In the genomic region with DNA sequence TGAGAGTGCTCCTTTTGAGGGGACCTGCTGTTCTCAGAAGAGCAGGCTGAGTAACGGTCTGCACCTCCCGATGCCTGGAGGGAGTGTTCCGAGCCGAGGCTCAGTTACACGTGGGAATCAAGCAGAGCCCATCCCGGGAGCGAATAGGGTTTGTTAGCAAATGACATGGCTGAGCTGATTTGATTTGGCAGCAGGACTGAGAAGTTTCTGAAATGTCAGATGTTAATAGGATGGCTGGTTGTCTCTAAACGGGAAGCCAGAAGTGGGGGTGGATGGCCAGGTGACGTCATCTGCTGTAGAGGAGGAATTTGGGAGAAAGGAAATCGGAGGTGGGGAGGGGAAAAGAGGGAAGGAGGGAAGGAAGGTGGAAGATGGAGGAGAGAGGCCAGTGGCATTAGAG, we compare ENCODE assay signal across 15 cellular contexts.
DNase-seq lines count a peak whose midpoint lies in the region; ATAC-seq, FAIRE-seq and TF ChIP-seq lines count a peak whose summit lies in the region.
"Had no signal": no experiment of that assay in that cellular context is flagged by ENCODE, and none has a peak within 500 bp of the region (broad histone marks: within the 10 kb centered on the region; RNA-seq: fewer than 3 reads in every experiment).

No MANE protein-coding gene starts in this region.

- H3K4me1 Mint-ChIP-seq in immature natural killer cell = peaks cover 69 to 80% of the 10 kb centered on the region in 2 donors
- H3K4me1 Mint-ChIP-seq in stimulated activated memory B cell treated with anti-CD40 and anti-IgM and Interleukin-4, amounts not matched to agents 10 μg/mL and 1 μg/mL and 100 μg/mL, for 72 hours = no peaks in the 10 kb centered on the region

- no peak for TF ChIP-seq CTCF in cardiac fibroblast (IDR thresholded peaks at IDR 0.05; ENCODE audit: low read depth, low read length)

- ATAC-seq in stimulated activated memory B cell treated with anti-CD40 and anti-IgM and Interleukin-4, amounts not matched to agents 10 μg/mL and 1 μg/mL and 100 μg/mL, for 72 hours = no peak
- no peak for ATAC-seq in HG02981 (IDR thresholded peaks at IDR 0.05; ENCODE audit: unreplicated experiment)
- ATAC-seq: activated CD8-positive, alpha-beta T cell treated with anti-CD3 and anti-CD28 coated beads, Interleukin-2, amount 10 ng/mL, durations not matched to agents 7 days and 5 days had no signal

- H3K27ac Mint-ChIP-seq in immature natural killer cell = peak overlapping the region; percentile 30 to 80 (median 71)
- peak overlapping the region; percentile 3 for H3K27ac Mint-ChIP-seq in stimulated activated memory B cell treated with anti-CD40 and anti-IgM and Interleukin-4, amounts not matched to agents 10 μg/mL and 1 μg/mL and 100 μg/mL, for 72 hours
- H3K27ac Mint-ChIP-seq: activated CD8-positive, alpha-beta T cell treated with anti-CD3 and anti-CD28 coated beads, Interleukin-2, amount 10 ng/mL, durations not matched to agents 7 days and 5 days had no signal

- no peak for DNase-seq in HTR-8/SVneo (ENCODE audit: insufficient read length, low spot score)
- peak; percentile 21 to 40 for DNase-seq in cardiac fibroblast (ENCODE audit: low read depth in 2 of 2)
- DNase-seq in immature natural killer cell = no peak
- DNase-seq in NCI-H1417 (lab: John Stamatoyannopoulos, UW) = no peak
- no peak for DNase-seq in NCI-H524 treated with DMSO at 0.1 percent for 48 hours (lab: John Stamatoyannopoulos, UW)
- DNase-seq: activated CD8-positive, alpha-beta T cell treated with anti-CD3 and anti-CD28 coated beads, Interleukin-2, amount 10 ng/mL, durations not matched to agents 7 days and 5 days; activated gamma-delta T cell treated with Interleukin-2 at 50 U/mL for 16 hours; Calu3; erythroblast; naive B cell; NCI-H446; testis had no signal

- peak overlapping the region in 2 of 5 donors; percentile 39 to 40 for H3K4me3 Mint-ChIP-seq in immature natural killer cell
- H3K4me3 Mint-ChIP-seq in stimulated activated memory B cell treated with anti-CD40 and anti-IgM and Interleukin-4, amounts not matched to agents 10 μg/mL and 1 μg/mL and 100 μg/mL, for 72 hours = no peak overlapping the region
- H3K4me3 Mint-ChIP-seq: activated CD8-positive, alpha-beta T cell treated with anti-CD3 and anti-CD28 coated beads, Interleukin-2, amount 10 ng/mL, durations not matched to agents 7 days and 5 days; naive B cell had no signal

- H3K36me3 Mint-ChIP-seq in immature natural killer cell = peaks cover 0 to 23% (median 10%) of the 10 kb centered on the region in 3 donors
- H3K36me3 Mint-ChIP-seq in stimulated activated memory B cell treated with anti-CD40 and anti-IgM and Interleukin-4, amounts not matched to agents 10 μg/mL and 1 μg/mL and 100 μg/mL, for 72 hours = peaks cover 16% of the 10 kb centered on the region

- no peaks in the 10 kb centered on the region for H3K9me3 Mint-ChIP-seq in immature natural killer cell
- H3K9me3 Mint-ChIP-seq in stimulated activated memory B cell treated with anti-CD40 and anti-IgM and Interleukin-4, amounts not matched to agents 10 μg/mL and 1 μg/mL and 100 μg/mL, for 72 hours = no peaks in the 10 kb centered on the region

- H3K27me3 Mint-ChIP-seq in immature natural killer cell (ENCODE audit: low read depth in 3 of 3) = peaks cover 0 to 19% (median 15%) of the 10 kb centered on the region in 3 donors
- no peaks in the 10 kb centered on the region for H3K27me3 Mint-ChIP-seq in stimulated activated memory B cell treated with anti-CD40 and anti-IgM and Interleukin-4, amounts not matched to agents 10 μg/mL and 1 μg/mL and 100 μg/mL, for 72 hours

- FAIRE-seq in HTR-8/SVneo (lab: Jason Lieb, UNC) = peak; percentile 31

- no peak overlapping the region for H3K4me3 ChIP-seq in cardiac fibroblast (replicated peaks in 1 of 2; ENCODE audit: low read depth in 2 of 2, low read length in 2 of 2)
- H3K4me3 ChIP-seq: cardiac muscle cell, testis had no signal

Comparison
In these comparisons a context has a peak if more than half of its experiments do, and no peak if none do; other contexts are left out.
1. DNase-seq: peak in cardiac fibroblast (2 of 2); none in HTR-8/SVneo (single experiment), immature natural killer cell (0 of 3), NCI-H1417 (0 of 3) and NCI-H524 treated with DMSO at 0.1 percent for 48 hours (single experiment).